Comparison of ENCODE assay signal across 8 cellular contexts in the genomic region with DNA sequence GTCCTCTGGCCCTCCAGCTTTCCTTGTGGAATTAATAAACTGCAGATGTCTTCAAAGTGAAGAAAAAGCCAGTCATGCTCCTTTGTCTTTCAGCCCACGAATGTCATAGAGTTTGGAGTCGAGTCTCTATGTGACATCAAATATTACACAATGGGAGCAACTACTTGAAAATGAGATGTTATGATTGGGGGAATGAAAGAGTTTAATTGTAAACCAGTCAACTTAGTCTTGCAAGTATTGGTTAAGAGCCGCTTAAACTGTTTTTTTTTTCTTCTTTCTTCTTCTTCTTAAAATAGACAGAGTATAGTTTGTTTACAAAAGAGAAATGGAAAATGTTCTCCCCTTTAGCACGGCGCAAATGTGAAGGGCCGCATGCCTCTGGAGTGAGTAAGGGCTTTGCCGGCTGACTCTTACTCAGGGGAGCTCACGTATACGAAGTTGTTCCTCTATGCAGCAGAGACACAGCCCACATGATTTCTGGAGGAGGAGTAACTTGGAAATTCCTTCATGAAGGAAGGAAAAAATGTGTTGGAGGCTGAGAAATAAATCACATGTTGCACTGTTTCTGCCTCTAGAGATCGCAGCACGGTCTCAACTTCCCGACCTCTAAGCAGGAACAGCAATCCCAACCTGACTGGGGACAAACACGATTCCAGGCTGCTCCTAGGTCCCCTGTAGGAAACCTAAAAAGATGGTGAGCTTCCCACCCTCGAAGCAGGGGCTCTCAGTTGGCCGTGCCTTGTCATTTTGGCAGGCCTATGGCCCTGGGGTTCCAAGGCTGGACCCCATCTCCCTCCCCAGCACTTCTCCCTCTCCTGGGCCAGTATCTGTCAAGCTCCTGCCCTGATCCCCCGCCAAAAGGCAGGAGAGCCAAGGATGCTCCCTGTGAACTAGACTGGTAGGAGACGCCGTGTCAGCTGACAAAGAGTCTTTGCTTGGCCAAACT. TPM values are rescaled to one million over a fixed set of nuclear protein-coding genes. Genes with fewer than 3 reads are reported as not detected.
DNase-seq lines count a peak whose midpoint lies in the region; ATAC-seq and TF ChIP-seq lines count a peak whose summit lies in the region.

No MANE protein-coding gene starts in this region.

- TF ChIP-seq POLR2A in erythroblast (IDR thresholded peaks at IDR 0.05; ENCODE audit: low read length), result no peak

- peak overlapping the region; percentile 100 for H3K27ac ChIP-seq in Panc1 (ENCODE audit: low read length)
- peak overlapping the region; percentile 98 for H3K27ac ChIP-seq in muscle layer of colon (ENCODE audit: low read depth, low read length)

- CTCF ChIA-PET in Panc1 (lab: Charles Lee), result interaction anchor here (0.6 to 0.7 kb wide), 2 partner anchors 22 to 43 kb away, joined by 3 read pairs; no protein-coding TSS in a partner anchor

- no peak for TF ChIP-seq CTCF in Panc1 (IDR thresholded peaks at IDR 0.05)

- intact Hi-C loops in Panc1 (cut with micrococcal nuclease; ENCODE audit: unreplicated experiment), result no loop called here

- H3K36me3 ChIP-seq in Panc1 (ENCODE audit: control insufficient read depth, insufficient read depth, low read length) (peaks cover 15% of the 10 kb centered on the region; the same call in 1 of the 2 replicates), muscle layer of colon (ENCODE audit: insufficient read depth, low read length) (no peaks in the 10 kb centered on the region)

- H3K27me3 ChIP-seq in Panc1 (ENCODE audit: control insufficient read depth, insufficient read depth, low read length) (no peaks in the 10 kb centered on the region), muscle layer of colon (ENCODE audit: control insufficient read depth in 1 of 2, insufficient read depth in 2 of 2, low read length in 2 of 2) (no peaks in the 10 kb centered on the region)

- H3K9me3 ChIP-seq in Panc1 (ENCODE audit: control insufficient read depth, insufficient read depth, low read depth, low read length) (no peaks in the 10 kb centered on the region), muscle layer of colon (ENCODE audit: low read length) (no peaks in the 10 kb centered on the region)

- in situ Hi-C loops in Panc1 (cut with HindIII; ENCODE audit: low pct_unique_long_range_greater_than_20kb, low sequenced_read_pairs), result no loop called here

- DNase-seq in DMS153 treated with DMSO at 0.1 percent for 48 hours (lab: John Stamatoyannopoulos, UW; ENCODE audit: unreplicated experiment) (peak; percentile 52), Panc1 (ENCODE audit: low read depth, low spot score) (peak; percentile 96), NCI-H2029 treated with DMSO at 0.1 percent for 48 hours (lab: John Stamatoyannopoulos, UW) (no peak), erythroblast (lab: John Stamatoyannopoulos, UW) (no peak), NCI-H2227 treated with DMSO at 0.1 percent for 48 hours (lab: John Stamatoyannopoulos, UW) (no peak)

- ATAC-seq in Panc1 (peak; percentile 87), esophagus mucosa (peak; percentile 87), GM21381 (IDR thresholded peaks at IDR 0.05; ENCODE audit: unreplicated experiment) (no peak)

- H3K4me1 ChIP-seq in Panc1 (ENCODE audit: control insufficient read depth, insufficient read depth, low read length) (peaks cover 82% of the 10 kb centered on the region), muscle layer of colon (ENCODE audit: insufficient read depth, low read length) (peaks cover 64% of the 10 kb centered on the region)

- POLR2A ChIA-PET in Panc1 (lab: Charles Lee), result interaction anchor here (0.5 to 1.2 kb wide), 6 partner anchors 20 to 1451 kb away, joined by 3 to 4 read pairs (median 4); partner anchors contain the start of gene MYOF

- BruUV-seq in Panc1 (replicated peaks; lab: Mats Ljungman, UMichigan), result TSS peak; percentile 95

- no peak overlapping the region for H3K4me3 ChIP-seq in Panc1 (ENCODE audit: low read depth in 2 of 2, low read length in 2 of 2)
- H3K4me3 ChIP-seq in muscle layer of colon (ENCODE audit: low read depth in 1 of 2, low read length in 2 of 2), result peak overlapping the region in 1 of 2 donors; percentile 10

- peak overlapping the region; percentile 70 for H3K9ac ChIP-seq in muscle layer of colon (ENCODE audit: low read length)

RNA-seq across cellular contexts. Expression of gene MYOF, which starts 44.9 kb away (rescaled TPM):
- total RNA-seq in Panc1 (2021; ENCODE audit: unreplicated experiment) (376 TPM), esophagus mucosa (134 TPM)
- polyA plus RNA-seq in Panc1 (2012; ENCODE audit: insufficient read length), result 187 TPM

RNA-seq across cellular contexts. Expression of gene CEP55, which starts 59.1 kb away (rescaled TPM):
- total RNA-seq in Panc1 (2021; ENCODE audit: unreplicated experiment) (96.4 TPM), esophagus mucosa (17.8 TPM)
- 29.0 TPM for polyA plus RNA-seq in Panc1 (2012; ENCODE audit: insufficient read length)

Comparison
In these comparisons a context has a peak if more than half of its experiments do, and no peak if none do; other contexts are left out.
1. DNase-seq: peak in DMS153 treated with DMSO at 0.1 percent for 48 hours (single experiment) and Panc1 (single experiment); none in NCI-H2029 treated with DMSO at 0.1 percent for 48 hours (single experiment), erythroblast (0 of 2) and NCI-H2227 treated with DMSO at 0.1 percent for 48 hours (single experiment).